ENCODE assay signal across 9 cellular contexts in genomic region chrX:63784902-63785692, GRCh38. TPM values are rescaled to one million over a fixed set of nuclear protein-coding genes. Genes with fewer than 3 reads are reported as not detected.
DNase-seq lines count a peak whose midpoint lies in the region; ATAC-seq and TF ChIP-seq lines count a peak whose summit lies in the region.
"Had no signal": no experiment of that assay in that cellular context is flagged by ENCODE, and none has a peak within 500 bp of the region (broad histone marks: within the 10 kb centered on the region; RNA-seq: fewer than 3 reads in every experiment).

Gene ARHGEF9 (minus strand): TSS chrX:63785214. CDS start chrX:63785145, 69 bp downstream.

- H3K4me1 ChIP-seq in mesendoderm (ENCODE audit: control insufficient read depth, low read depth, low read length) (no peaks in the 10 kb centered on the region), tibial artery (no peaks in the 10 kb centered on the region)

- H2BK15ac ChIP-seq in mesendoderm (replicated peaks; ENCODE audit: low read depth), result no peak within 1 kb of the TSS

- peak within 1 kb of the TSS; percentile 32 for H3K4me2 ChIP-seq in mesendoderm (ENCODE audit: low read length)

- H3K27me3 ChIP-seq in mesendoderm (ENCODE audit: insufficient read depth, low read length, poor library complexity) (no peaks in the 10 kb centered on the region), tibial artery (no peaks in the 10 kb centered on the region)

- no peak within 1 kb of the TSS for H3K23ac ChIP-seq in mesendoderm (ENCODE audit: low read length)

- no peak within 1 kb of the TSS for H4K5ac ChIP-seq in mesendoderm (ENCODE audit: low read length)

- intact Hi-C loops in tibial artery (cut with DNase I; ENCODE audit: low total_unique reads), result no loop called here

- H3K36me3 ChIP-seq in mesendoderm (ENCODE audit: control insufficient read depth, insufficient read depth, low read length) (no peaks in the 10 kb centered on the region), tibial artery (no peaks in the 10 kb centered on the region)

- no peak within 1 kb of the TSS for H2BK5ac ChIP-seq in mesendoderm (ENCODE audit: low read length)

- H3K27ac ChIP-seq in mesendoderm (ENCODE audit: low read depth, low read length) (no peak within 1 kb of the TSS), tibial artery (peak within 1 kb of the TSS; percentile 59 to 74)
- H3K27ac ChIP-seq: SK-N-MC had no signal

- no peak for TF ChIP-seq POLR2A in erythroblast (IDR thresholded peaks at IDR 0.05; ENCODE audit: low read length)

- no peak within 1 kb of the TSS for H3K27ac Mint-ChIP-seq in effector memory CD8-positive, alpha-beta T cell

- no peaks in the 10 kb centered on the region for H3K9me3 ChIP-seq in tibial artery

- peak within 1 kb of the TSS; percentile 43 to 65 for H3K4me3 Mint-ChIP-seq in effector memory CD8-positive, alpha-beta T cell

- H3K4me3 ChIP-seq in mesendoderm (ENCODE audit: low read length), result no peak within 1 kb of the TSS
- peak within 1 kb of the TSS; percentile 60 to 61 for H3K4me3 ChIP-seq in tibial artery
- H3K4me3 ChIP-seq: SK-N-MC had no signal

- H2AK5ac ChIP-seq in mesendoderm (ENCODE audit: low read length), result no peak within 1 kb of the TSS

- H3K56ac ChIP-seq in mesendoderm (ENCODE audit: low read length), result peak within 1 kb of the TSS; percentile 85

- H3K4me1 Mint-ChIP-seq in effector memory CD8-positive, alpha-beta T cell (ENCODE audit: low read depth in 2 of 2), result no peaks in the 10 kb centered on the region

- H3K36me3 Mint-ChIP-seq in effector memory CD8-positive, alpha-beta T cell (ENCODE audit: insufficient read depth), result no peaks in the 10 kb centered on the region

- H3K9me3 Mint-ChIP-seq in effector memory CD8-positive, alpha-beta T cell, result no peaks in the 10 kb centered on the region

- H3K27me3 Mint-ChIP-seq in effector memory CD8-positive, alpha-beta T cell, result no peaks in the 10 kb centered on the region

- no CpG with 5 or more reads among the region's 30 CpGs for WGBS in mesendoderm (ENCODE audit: extremely low coverage, insufficient coverage, low lambda C conversion rate)

- H3K79me2 ChIP-seq in mesendoderm (ENCODE audit: control insufficient read depth, insufficient read depth, low read length), result no peaks in the 10 kb centered on the region

- H3K79me1 ChIP-seq in mesendoderm (ENCODE audit: low read length), result no peaks in the 10 kb centered on the region

- H2BK120ac ChIP-seq in mesendoderm (ENCODE audit: low read depth, low read length), result no peak within 1 kb of the TSS

- DNase-seq in OCI-M2 (lab: John Stamatoyannopoulos, UW; ENCODE audit: unreplicated experiment) (peak; percentile 30), mesendoderm (peak; percentile 78), tibial artery (peak; percentile 18 to 60), erythroblast (lab: John Stamatoyannopoulos, UW) (no peak), NOMO-1 treated with dmso at 0.1 percent for 144 hours (lab: John Stamatoyannopoulos, UW; ENCODE audit: unreplicated experiment) (no peak)
- no peak for DNase-seq in effector memory CD8-positive, alpha-beta T cell

- no peak within 1 kb of the TSS for H3K4ac ChIP-seq in mesendoderm (ENCODE audit: low read depth, low read length)

- peak within 1 kb of the TSS; percentile 69 for H3K9ac ChIP-seq in mesendoderm (ENCODE audit: low read length)

- TF ChIP-seq CTCF in tibial artery (IDR thresholded peaks at IDR 0.05), result no peak

- H4K8ac ChIP-seq in mesendoderm (ENCODE audit: low read depth, low read length), result no peak within 1 kb of the TSS

- ATAC-seq in GM18511 (IDR thresholded peaks at IDR 0.05; ENCODE audit: unreplicated experiment) (peak; percentile 66), HG03159 (IDR thresholded peaks at IDR 0.05; ENCODE audit: unreplicated experiment) (no peak)
- no peak for ATAC-seq in effector memory CD8-positive, alpha-beta T cell (replicated peaks)

- H3K18ac ChIP-seq in mesendoderm (ENCODE audit: low read length), result peak within 1 kb of the TSS; percentile 25

RNA-seq across cellular contexts. Expression of gene ARHGEF9, which starts in this region (rescaled TPM):
- 22.7 TPM for polyA plus RNA-seq in mesendoderm (2013, experiment 1 of 2)
- 23.4 TPM for polyA plus RNA-seq in mesendoderm (2013, experiment 2 of 2)

Comparison
In these comparisons a context has a peak if more than half of its experiments do, and no peak if none do; other contexts are left out.
1. DNase-seq: peak in OCI-M2 (single experiment), mesendoderm (single experiment) and tibial artery (2 of 2); none in effector memory CD8-positive, alpha-beta T cell (0 of 3), erythroblast (0 of 2) and NOMO-1 treated with dmso at 0.1 percent for 144 hours (single experiment).